1 cellular context compared by ENCODE assay signal in genomic region chr2:26244479-26245230, GRCh38.
TF ChIP-seq lines count a peak whose summit lies in the region.

Gene HADHA (minus strand): TSS chr2:26244632. CDS start chr2:26244596, 36 bp downstream.
Gene HADHB (plus strand): TSS chr2:26244939. CDS start chr2:26254255, 9,316 bp downstream.

TF ChIP-seq in A549, 52 proteins besides CTCF, POLR2A, EP300 and RAD21 (continued from another document):
- no peak for TF ChIP-seq POLR2AphosphoS2 (conservative IDR thresholded peaks at IDR 0.05; ENCODE audit: low read length)
- TF ChIP-seq ZFP36 (IDR thresholded peaks at IDR 0.05; ENCODE audit: borderline replicate concordance, partially characterized antibody) = no peak
- TF ChIP-seq REST (IDR thresholded peaks at IDR 0.05) = peak; percentile 58; the same call in 1 of the 2 replicates
- TF ChIP-seq EHF (CRISPR knock-in tag; IDR thresholded peaks at IDR 0.05) = no peak
- no peak for TF ChIP-seq RFX5 (IDR thresholded peaks at IDR 0.05)
- no peak for TF ChIP-seq SREBF2 (IDR thresholded peaks at IDR 0.05)
- no peak for TF ChIP-seq FOSB (CRISPR knock-in tag; IDR thresholded peaks at IDR 0.05)
- 0 out of 3 replicates have a peak, but pooled peaks have one; percentile 4 for TF ChIP-seq SMC3 (IDR thresholded peaks at IDR 0.05)
- peak; percentile 67; the same call in 1 of the 2 replicates for TF ChIP-seq MYC (IDR thresholded peaks at IDR 0.05; ENCODE audit: borderline replicate concordance, low read length)
- peak; percentile 69 for TF ChIP-seq MAX (IDR thresholded peaks at IDR 0.05)
- TF ChIP-seq CEBPB (IDR thresholded peaks at IDR 0.05) = no peak
TF ChIP-seq in A549: peak in this region for 12.
